In the genomic region with DNA sequence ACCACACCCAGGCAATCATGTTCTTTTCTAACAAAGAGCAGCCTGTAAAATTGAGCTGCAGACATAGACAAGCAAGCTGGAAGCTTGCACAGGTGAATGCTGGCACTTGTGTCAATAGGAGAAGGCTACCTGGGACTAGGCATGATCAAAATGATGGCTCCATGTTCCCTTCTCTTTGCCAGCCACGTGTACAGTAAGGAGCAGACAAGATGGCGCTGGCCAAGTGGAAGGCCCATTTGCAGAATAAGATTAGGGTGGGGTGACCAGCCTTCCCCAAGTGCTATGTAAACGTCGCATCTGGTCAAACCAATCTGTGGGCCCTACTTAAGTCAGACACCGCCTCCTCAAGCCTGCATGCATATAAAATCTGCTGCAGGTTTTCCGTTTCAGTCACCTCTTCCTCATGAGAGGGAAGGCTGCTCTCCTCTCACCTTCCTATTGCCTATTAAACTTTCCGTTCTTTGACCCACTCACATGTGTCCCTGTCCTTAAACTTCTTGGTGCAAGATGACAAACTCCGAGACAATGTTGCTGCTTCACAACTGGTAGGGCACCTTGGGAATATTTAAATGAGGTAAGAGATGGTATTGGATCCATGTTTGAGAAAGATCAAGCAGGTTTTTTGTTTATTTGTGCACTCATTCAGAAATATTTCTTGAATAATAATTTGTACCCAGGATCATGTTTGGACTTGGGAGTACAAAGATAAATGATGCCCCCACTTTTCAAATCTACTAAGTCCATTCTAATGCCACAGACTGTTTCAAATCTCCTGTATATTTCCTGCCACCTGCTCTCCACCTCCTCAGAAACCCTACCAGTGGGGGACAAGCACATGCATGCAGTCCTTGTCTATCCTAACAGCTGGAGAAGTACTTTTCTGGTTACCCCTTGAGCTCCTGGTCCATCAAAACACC, we compare ENCODE assay signal across 1 cellular context.
A peak's percentile ranks its signal among the peaks of the same experiment; 100 is the strongest.
TF ChIP-seq lines count a peak whose summit lies in the region.

No MANE protein-coding gene starts in this region.

TF ChIP-seq in K562, 482 proteins besides CTCF, POLR2A, EP300 and RAD21 (continued from another document and continues in another):
- TF ChIP-seq, protein P1, sequence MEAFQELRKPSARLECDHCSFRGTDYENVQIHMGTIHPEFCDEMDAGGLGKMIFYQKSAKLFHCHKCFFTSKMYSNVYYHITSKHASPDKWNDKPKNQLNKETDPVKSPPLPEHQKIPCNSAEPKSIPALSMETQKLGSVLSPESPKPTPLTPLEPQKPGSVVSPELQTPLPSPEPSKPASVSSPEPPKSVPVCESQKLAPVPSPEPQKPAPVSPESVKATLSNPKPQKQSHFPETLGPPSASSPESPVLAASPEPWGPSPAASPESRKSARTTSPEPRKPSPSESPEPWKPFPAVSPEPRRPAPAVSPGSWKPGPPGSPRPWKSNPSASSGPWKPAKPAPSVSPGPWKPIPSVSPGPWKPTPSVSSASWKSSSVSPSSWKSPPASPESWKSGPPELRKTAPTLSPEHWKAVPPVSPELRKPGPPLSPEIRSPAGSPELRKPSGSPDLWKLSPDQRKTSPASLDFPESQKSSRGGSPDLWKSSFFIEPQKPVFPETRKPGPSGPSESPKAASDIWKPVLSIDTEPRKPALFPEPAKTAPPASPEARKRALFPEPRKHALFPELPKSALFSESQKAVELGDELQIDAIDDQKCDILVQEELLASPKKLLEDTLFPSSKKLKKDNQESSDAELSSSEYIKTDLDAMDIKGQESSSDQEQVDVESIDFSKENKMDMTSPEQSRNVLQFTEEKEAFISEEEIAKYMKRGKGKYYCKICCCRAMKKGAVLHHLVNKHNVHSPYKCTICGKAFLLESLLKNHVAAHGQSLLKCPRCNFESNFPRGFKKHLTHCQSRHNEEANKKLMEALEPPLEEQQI (IDR thresholded peaks at IDR 0.05) = peak; percentile 11; the same call in 1 of the 2 replicates
- TF ChIP-seq NUFIP1 (IDR thresholded peaks at IDR 0.05; ENCODE audit: partially characterized antibody) (no peak), NEUROD1 (IDR thresholded peaks at IDR 0.05; ENCODE audit: borderline replicate concordance, low read depth, low read length, partially characterized antibody) (peak; percentile 32), KLF13 (tag; IDR thresholded peaks at IDR 0.05; ENCODE audit: borderline replicate concordance, low read depth) (peak; percentile 42; the same call in 1 of the 2 replicates), ZNF644 (tag; IDR thresholded peaks at IDR 0.05; ENCODE audit: low read depth) (peak; percentile 79; the same call in 1 of the 2 replicates), ZNF24 (IDR thresholded peaks at IDR 0.05) (0 out of 2 replicates have a peak, but pooled peaks have one; percentile 15), ATF1 (CRISPR knock-in tag; IDR thresholded peaks at IDR 0.05) (no peak), ATF1 (tag; IDR thresholded peaks at IDR 0.05) (peak; percentile 94), ZNF76 (CRISPR knock-in tag; IDR thresholded peaks at IDR 0.05; ENCODE audit: borderline replicate concordance) (peak; percentile 96), GTF2E2 (tag; IDR thresholded peaks at IDR 0.05) (peak; percentile 89; the same call in 1 of the 2 replicates), MYC (IDR thresholded peaks at IDR 0.05; ENCODE audit: low read depth, low read length) (peak; percentile 98), MYC (CRISPR knock-in tag; IDR thresholded peaks at IDR 0.05; ENCODE audit: borderline replicate concordance, low read depth) (peak; percentile 96), HNRNPK (IDR thresholded peaks at IDR 0.05; ENCODE audit: low read depth, low read length, poor library complexity, severe bottlenecking) (no peak), HIVEP1 (CRISPR knock-in tag; IDR thresholded peaks at IDR 0.05) (peak; percentile 85; the same call in 1 of the 2 replicates), CSDE1 (IDR thresholded peaks at IDR 0.05) (peak in 1 of 2 experiments; percentile 82; a peak in 2 of 4 replicates), ZSCAN32 (CRISPR knock-in tag; IDR thresholded peaks at IDR 0.05) (0 out of 2 replicates have a peak, but pooled peaks have one; percentile 2), SUPT5H (IDR thresholded peaks at IDR 0.05) (peak; percentile 100), FOXA3 (CRISPR knock-in tag; conservative IDR thresholded peaks at IDR 0.05 in 1 of 2, IDR thresholded peaks at IDR 0.05 in 1 of 2) (0 out of 4 replicates have a peak, but pooled peaks of 1 of the 2 experiments have one; percentile 42), ILK (tag; IDR thresholded peaks at IDR 0.05; ENCODE audit: borderline replicate concordance, low read depth) (0 out of 2 replicates have a peak, but pooled peaks have one; percentile 43), CXXC5 (CRISPR knock-in tag; IDR thresholded peaks at IDR 0.05) (peak; percentile 81), SLC30A9 (CRISPR knock-in tag; IDR thresholded peaks at IDR 0.05) (no peak), MYBL2 (IDR thresholded peaks at IDR 0.05; ENCODE audit: low read depth) (peak; percentile 39; the same call in 1 of the 2 replicates), MYBL2 (CRISPR knock-in tag; IDR thresholded peaks at IDR 0.05; ENCODE audit: borderline replicate concordance) (no peak), ZNF695 (CRISPR knock-in tag; IDR thresholded peaks at IDR 0.05) (0 out of 2 replicates have a peak, but pooled peaks have one; percentile 50), ZNF347 (CRISPR knock-in tag; IDR thresholded peaks at IDR 0.05; ENCODE audit: low read depth) (peak; percentile 70; the same call in 1 of the 2 replicates), FIP1L1 (IDR thresholded peaks at IDR 0.05; ENCODE audit: low read depth, low read length, poor library complexity, severe bottlenecking) (peak; percentile 29), FOXK2 (conservative IDR thresholded peaks at IDR 0.05 in 1 of 2, IDR thresholded peaks at IDR 0.05 in 1 of 2; ENCODE audit: low read depth in 2 of 2) (peak; percentile 58 to 65; a peak in 3 of 4 replicates), HMG20B (CRISPR knock-in tag; IDR thresholded peaks at IDR 0.05) (peak; percentile 69; the same call in 1 of the 2 replicates), BRD4 (IDR thresholded peaks at IDR 0.05) (peak; percentile 17; the same call in 1 of the 2 replicates)
- TF ChIP-seq, protein P2, sequence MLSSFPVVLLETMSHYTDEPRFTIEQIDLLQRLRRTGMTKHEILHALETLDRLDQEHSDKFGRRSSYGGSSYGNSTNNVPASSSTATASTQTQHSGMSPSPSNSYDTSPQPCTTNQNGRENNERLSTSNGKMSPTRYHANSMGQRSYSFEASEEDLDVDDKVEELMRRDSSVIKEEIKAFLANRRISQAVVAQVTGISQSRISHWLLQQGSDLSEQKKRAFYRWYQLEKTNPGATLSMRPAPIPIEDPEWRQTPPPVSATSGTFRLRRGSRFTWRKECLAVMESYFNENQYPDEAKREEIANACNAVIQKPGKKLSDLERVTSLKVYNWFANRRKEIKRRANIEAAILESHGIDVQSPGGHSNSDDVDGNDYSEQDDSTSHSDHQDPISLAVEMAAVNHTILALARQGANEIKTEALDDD (IDR thresholded peaks at IDR 0.05) = peak; percentile 54; the same call in 1 of the 2 replicates
- TF ChIP-seq, protein P3, sequence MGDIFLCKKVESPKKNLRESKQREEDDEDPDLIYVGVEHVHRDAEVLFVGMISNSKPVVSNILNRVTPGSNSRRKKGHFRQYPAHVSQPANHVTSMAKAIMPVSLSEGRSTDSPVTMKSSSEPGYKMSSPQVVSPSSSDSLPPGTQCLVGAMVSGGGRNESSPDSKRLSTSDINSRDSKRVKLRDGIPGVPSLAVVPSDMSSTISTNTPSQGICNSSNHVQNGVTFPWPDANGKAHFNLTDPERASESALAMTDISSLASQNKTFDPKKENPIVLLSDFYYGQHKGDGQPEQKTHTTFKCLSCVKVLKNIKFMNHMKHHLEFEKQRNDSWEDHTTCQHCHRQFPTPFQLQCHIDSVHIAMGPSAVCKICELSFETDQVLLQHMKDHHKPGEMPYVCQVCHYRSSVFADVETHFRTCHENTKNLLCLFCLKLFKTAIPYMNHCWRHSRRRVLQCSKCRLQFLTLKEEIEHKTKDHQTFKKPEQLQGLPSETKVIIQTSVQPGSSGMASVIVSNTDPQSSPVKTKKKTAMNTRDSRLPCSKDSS (IDR thresholded peaks at IDR 0.05; ENCODE audit: low read depth, partially characterized antibody) = no peak
- TF ChIP-seq, protein P4, sequence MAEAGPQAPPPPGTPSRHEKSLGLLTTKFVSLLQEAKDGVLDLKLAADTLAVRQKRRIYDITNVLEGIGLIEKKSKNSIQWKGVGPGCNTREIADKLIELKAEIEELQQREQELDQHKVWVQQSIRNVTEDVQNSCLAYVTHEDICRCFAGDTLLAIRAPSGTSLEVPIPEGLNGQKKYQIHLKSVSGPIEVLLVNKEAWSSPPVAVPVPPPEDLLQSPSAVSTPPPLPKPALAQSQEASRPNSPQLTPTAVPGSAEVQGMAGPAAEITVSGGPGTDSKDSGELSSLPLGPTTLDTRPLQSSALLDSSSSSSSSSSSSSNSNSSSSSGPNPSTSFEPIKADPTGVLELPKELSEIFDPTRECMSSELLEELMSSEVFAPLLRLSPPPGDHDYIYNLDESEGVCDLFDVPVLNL (CRISPR knock-in tag; IDR thresholded peaks at IDR 0.05; ENCODE audit: low read depth) = no peak
- TF ChIP-seq, protein P5, sequence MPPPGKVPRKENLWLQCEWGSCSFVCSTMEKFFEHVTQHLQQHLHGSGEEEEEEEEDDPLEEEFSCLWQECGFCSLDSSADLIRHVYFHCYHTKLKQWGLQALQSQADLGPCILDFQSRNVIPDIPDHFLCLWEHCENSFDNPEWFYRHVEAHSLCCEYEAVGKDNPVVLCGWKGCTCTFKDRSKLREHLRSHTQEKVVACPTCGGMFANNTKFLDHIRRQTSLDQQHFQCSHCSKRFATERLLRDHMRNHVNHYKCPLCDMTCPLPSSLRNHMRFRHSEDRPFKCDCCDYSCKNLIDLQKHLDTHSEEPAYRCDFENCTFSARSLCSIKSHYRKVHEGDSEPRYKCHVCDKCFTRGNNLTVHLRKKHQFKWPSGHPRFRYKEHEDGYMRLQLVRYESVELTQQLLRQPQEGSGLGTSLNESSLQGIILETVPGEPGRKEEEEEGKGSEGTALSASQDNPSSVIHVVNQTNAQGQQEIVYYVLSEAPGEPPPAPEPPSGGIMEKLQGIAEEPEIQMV (tag; conservative IDR thresholded peaks at IDR 0.05; ENCODE audit: low read depth) = peak; percentile 85
- TF ChIP-seq, protein P6, sequence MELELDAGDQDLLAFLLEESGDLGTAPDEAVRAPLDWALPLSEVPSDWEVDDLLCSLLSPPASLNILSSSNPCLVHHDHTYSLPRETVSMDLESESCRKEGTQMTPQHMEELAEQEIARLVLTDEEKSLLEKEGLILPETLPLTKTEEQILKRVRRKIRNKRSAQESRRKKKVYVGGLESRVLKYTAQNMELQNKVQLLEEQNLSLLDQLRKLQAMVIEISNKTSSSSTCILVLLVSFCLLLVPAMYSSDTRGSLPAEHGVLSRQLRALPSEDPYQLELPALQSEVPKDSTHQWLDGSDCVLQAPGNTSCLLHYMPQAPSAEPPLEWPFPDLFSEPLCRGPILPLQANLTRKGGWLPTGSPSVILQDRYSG (tag; conservative IDR thresholded peaks at IDR 0.05; ENCODE audit: low read depth) = peak; percentile 99
- TF ChIP-seq, protein P7, sequence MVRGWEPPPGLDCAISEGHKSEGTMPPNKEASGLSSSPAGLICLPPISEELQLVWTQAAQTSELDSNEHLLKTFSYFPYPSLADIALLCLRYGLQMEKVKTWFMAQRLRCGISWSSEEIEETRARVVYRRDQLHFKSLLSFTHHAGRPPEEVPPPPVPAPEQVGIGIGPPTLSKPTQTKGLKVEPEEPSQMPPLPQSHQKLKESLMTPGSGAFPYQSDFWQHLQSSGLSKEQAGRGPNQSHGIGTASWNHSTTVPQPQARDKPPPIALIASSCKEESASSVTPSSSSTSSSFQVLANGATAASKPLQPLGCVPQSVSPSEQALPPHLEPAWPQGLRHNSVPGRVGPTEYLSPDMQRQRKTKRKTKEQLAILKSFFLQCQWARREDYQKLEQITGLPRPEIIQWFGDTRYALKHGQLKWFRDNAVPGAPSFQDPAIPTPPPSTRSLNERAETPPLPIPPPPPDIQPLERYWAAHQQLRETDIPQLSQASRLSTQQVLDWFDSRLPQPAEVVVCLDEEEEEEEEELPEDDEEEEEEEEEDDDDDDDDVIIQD (CRISPR knock-in tag; IDR thresholded peaks at IDR 0.05) = peak; percentile 88; the same call in 1 of the 2 replicates
- TF ChIP-seq, protein P8, sequence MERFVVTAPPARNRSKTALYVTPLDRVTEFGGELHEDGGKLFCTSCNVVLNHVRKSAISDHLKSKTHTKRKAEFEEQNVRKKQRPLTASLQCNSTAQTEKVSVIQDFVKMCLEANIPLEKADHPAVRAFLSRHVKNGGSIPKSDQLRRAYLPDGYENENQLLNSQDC (CRISPR knock-in tag; IDR thresholded peaks at IDR 0.05) = peak; percentile 90
- TF ChIP-seq, protein P9, sequence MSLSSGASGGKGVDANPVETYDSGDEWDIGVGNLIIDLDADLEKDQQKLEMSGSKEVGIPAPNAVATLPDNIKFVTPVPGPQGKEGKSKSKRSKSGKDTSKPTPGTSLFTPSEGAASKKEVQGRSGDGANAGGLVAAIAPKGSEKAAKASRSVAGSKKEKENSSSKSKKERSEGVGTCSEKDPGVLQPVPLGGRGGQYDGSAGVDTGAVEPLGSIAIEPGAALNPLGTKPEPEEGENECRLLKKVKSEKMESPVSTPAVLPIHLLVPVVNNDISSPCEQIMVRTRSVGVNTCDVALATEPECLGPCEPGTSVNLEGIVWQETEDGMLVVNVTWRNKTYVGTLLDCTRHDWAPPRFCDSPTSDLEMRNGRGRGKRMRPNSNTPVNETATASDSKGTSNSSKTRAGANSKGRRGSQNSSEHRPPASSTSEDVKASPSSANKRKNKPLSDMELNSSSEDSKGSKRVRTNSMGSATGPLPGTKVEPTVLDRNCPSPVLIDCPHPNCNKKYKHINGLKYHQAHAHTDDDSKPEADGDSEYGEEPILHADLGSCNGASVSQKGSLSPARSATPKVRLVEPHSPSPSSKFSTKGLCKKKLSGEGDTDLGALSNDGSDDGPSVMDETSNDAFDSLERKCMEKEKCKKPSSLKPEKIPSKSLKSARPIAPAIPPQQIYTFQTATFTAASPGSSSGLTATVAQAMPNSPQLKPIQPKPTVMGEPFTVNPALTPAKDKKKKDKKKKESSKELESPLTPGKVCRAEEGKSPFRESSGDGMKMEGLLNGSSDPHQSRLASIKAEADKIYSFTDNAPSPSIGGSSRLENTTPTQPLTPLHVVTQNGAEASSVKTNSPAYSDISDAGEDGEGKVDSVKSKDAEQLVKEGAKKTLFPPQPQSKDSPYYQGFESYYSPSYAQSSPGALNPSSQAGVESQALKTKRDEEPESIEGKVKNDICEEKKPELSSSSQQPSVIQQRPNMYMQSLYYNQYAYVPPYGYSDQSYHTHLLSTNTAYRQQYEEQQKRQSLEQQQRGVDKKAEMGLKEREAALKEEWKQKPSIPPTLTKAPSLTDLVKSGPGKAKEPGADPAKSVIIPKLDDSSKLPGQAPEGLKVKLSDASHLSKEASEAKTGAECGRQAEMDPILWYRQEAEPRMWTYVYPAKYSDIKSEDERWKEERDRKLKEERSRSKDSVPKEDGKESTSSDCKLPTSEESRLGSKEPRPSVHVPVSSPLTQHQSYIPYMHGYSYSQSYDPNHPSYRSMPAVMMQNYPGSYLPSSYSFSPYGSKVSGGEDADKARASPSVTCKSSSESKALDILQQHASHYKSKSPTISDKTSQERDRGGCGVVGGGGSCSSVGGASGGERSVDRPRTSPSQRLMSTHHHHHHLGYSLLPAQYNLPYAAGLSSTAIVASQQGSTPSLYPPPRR (CRISPR knock-in tag; IDR thresholded peaks at IDR 0.05; ENCODE audit: borderline replicate concordance) = no peak
- TF ChIP-seq, protein P10, sequence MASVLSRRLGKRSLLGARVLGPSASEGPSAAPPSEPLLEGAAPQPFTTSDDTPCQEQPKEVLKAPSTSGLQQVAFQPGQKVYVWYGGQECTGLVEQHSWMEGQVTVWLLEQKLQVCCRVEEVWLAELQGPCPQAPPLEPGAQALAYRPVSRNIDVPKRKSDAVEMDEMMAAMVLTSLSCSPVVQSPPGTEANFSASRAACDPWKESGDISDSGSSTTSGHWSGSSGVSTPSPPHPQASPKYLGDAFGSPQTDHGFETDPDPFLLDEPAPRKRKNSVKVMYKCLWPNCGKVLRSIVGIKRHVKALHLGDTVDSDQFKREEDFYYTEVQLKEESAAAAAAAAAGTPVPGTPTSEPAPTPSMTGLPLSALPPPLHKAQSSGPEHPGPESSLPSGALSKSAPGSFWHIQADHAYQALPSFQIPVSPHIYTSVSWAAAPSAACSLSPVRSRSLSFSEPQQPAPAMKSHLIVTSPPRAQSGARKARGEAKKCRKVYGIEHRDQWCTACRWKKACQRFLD (CRISPR knock-in tag; IDR thresholded peaks at IDR 0.05) = peak; percentile 91
